ENCODE assay signal across 1 cellular context in genomic region chr12:113056381-113056630, GRCh38.
TF ChIP-seq lines count a peak whose summit lies in the region.

No MANE protein-coding gene starts in this region.

TF ChIP-seq in GM23338, 12 proteins besides CTCF, POLR2A, EP300 and RAD21 (continued from another document):
- TF ChIP-seq, protein P1, sequence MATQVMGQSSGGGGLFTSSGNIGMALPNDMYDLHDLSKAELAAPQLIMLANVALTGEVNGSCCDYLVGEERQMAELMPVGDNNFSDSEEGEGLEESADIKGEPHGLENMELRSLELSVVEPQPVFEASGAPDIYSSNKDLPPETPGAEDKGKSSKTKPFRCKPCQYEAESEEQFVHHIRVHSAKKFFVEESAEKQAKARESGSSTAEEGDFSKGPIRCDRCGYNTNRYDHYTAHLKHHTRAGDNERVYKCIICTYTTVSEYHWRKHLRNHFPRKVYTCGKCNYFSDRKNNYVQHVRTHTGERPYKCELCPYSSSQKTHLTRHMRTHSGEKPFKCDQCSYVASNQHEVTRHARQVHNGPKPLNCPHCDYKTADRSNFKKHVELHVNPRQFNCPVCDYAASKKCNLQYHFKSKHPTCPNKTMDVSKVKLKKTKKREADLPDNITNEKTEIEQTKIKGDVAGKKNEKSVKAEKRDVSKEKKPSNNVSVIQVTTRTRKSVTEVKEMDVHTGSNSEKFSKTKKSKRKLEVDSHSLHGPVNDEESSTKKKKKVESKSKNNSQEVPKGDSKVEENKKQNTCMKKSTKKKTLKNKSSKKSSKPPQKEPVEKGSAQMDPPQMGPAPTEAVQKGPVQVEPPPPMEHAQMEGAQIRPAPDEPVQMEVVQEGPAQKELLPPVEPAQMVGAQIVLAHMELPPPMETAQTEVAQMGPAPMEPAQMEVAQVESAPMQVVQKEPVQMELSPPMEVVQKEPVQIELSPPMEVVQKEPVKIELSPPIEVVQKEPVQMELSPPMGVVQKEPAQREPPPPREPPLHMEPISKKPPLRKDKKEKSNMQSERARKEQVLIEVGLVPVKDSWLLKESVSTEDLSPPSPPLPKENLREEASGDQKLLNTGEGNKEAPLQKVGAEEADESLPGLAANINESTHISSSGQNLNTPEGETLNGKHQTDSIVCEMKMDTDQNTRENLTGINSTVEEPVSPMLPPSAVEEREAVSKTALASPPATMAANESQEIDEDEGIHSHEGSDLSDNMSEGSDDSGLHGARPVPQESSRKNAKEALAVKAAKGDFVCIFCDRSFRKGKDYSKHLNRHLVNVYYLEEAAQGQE (IDR thresholded peaks at IDR 0.05; ENCODE audit: unreplicated experiment), result no peak
- TF ChIP-seq EZH2 (IDR thresholded peaks at IDR 0.05; ENCODE audit: low read depth, unreplicated experiment) (no peak), STAT1 (IDR thresholded peaks at IDR 0.05; ENCODE audit: unreplicated experiment) (no peak), EZH2phosphoT487 (IDR thresholded peaks at IDR 0.05; ENCODE audit: unreplicated experiment) (no peak), ETS1 (IDR thresholded peaks at IDR 0.05) (no peak)
